Comparison of ENCODE assay signal across 13 cellular contexts in genomic region chr7:3112499-3113134, GRCh38.
DNase-seq lines count a peak whose midpoint lies in the region; ATAC-seq and TF ChIP-seq lines count a peak whose summit lies in the region.
"Had no signal": no experiment of that assay in that cellular context is flagged by ENCODE, and none has a peak within 500 bp of the region (broad histone marks: within the 10 kb centered on the region; RNA-seq: fewer than 3 reads in every experiment).

No MANE protein-coding gene starts in this region.

- peak; percentile 57 for ATAC-seq in CD8-positive, alpha-beta T cell
- no peak for ATAC-seq in GM18520 (IDR thresholded peaks at IDR 0.05; ENCODE audit: unreplicated experiment)
- no peak for ATAC-seq in HG03095 (IDR thresholded peaks at IDR 0.05; ENCODE audit: unreplicated experiment)
- ATAC-seq: K562 had no signal

- no peak for TF ChIP-seq CTCF in CD8-positive, alpha-beta T cell (IDR thresholded peaks at IDR 0.05)

- H3K4me1 Mint-ChIP-seq in CD8-positive, alpha-beta T cell (ENCODE audit: low read depth): peaks cover 77% of the 10 kb centered on the region

- no peaks in the 10 kb centered on the region for H3K27me3 Mint-ChIP-seq in CD8-positive, alpha-beta T cell (ENCODE audit: low read depth)

- no peaks in the 10 kb centered on the region for H3K27me3 ChIP-seq in CD8-positive, alpha-beta T cell (ENCODE audit: insufficient read depth, low read length)

- H3K9me3 ChIP-seq in CD8-positive, alpha-beta T cell (ENCODE audit: low read length): peaks cover 8% of the 10 kb centered on the region

- H3K4me1 ChIP-seq in CD8-positive, alpha-beta T cell (ENCODE audit: insufficient read depth, low read length): peaks cover 53% of the 10 kb centered on the region
- H3K4me1 ChIP-seq: transverse colon had no signal

- H3K27ac Mint-ChIP-seq in CD8-positive, alpha-beta T cell: peak overlapping the region; percentile 85

- peaks cover 5% of the 10 kb centered on the region for H3K9me3 Mint-ChIP-seq in CD8-positive, alpha-beta T cell

- intact Hi-C loops in CD8-positive, alpha-beta T cell (cut with DNase I, micrococcal nuclease): loop anchor here in 1 of 2 experiments (10.0 kb wide), 1 partner anchor 48 kb away; no protein-coding TSS in a partner anchor

- peaks cover 16% of the 10 kb centered on the region for H3K36me3 Mint-ChIP-seq in CD8-positive, alpha-beta T cell

- DNase-seq in CD8-positive, alpha-beta T cell: peak in 2 of 7 experiments; percentile 34 to 62
- DNase-seq in Jurkat, Clone E6-1 (ENCODE audit: low read depth, low spot score): peak; percentile 58
- peak; percentile 8 for DNase-seq in UCSD-AML1 (lab: John Stamatoyannopoulos, UW; ENCODE audit: unreplicated experiment)
- DNase-seq in iPS-NIHi7 (ENCODE audit: extremely low spot score): peak; percentile 41
- DNase-seq in NOMO-1 treated with dmso at 0.1 percent for 144 hours (lab: John Stamatoyannopoulos, UW; ENCODE audit: unreplicated experiment): no peak
- DNase-seq in kidney glomerular epithelial cell (lab: John Stamatoyannopoulos, UW): no peak
- DNase-seq: NCI-H2107, occipital lobe, transverse colon had no signal

- H3K4me3 ChIP-seq in CD8-positive, alpha-beta T cell (ENCODE audit: low read depth, low read length): no peak overlapping the region
- no peak overlapping the region for H3K4me3 ChIP-seq in Jurkat, Clone E6-1 (ENCODE audit: low read length)
- H3K4me3 ChIP-seq: K562, smooth muscle cell, transverse colon had no signal

- no peak overlapping the region for H3K27ac ChIP-seq in CD8-positive, alpha-beta T cell (ENCODE audit: low read depth, low read length)
- H3K27ac ChIP-seq: transverse colon had no signal

- no peaks in the 10 kb centered on the region for H3K36me3 ChIP-seq in CD8-positive, alpha-beta T cell (ENCODE audit: insufficient read depth, low read length)
- H3K36me3 ChIP-seq: transverse colon had no signal

- H3K4me3 Mint-ChIP-seq in CD8-positive, alpha-beta T cell: peak overlapping the region; percentile 46

- CTCF ChIA-PET in CD8-positive, alpha-beta T cell (lab: Charles Lee): interaction anchor here (1.1 to 1.9 kb wide), 3 partner anchors 9 to 42 kb away, joined by 3 to 4 read pairs (median 4); no protein-coding TSS in a partner anchor

- POLR2A ChIA-PET in CD8-positive, alpha-beta T cell (lab: Charles Lee): interaction anchor here (0.7 to 1.5 kb wide), 3 partner anchors 19 to 31 kb away, joined by 3 to 5 read pairs (median 5); no protein-coding TSS in a partner anchor

Comparison
In these comparisons a context has a peak if more than half of its experiments do, and no peak if none do; other contexts are left out.
1. DNase-seq: peak in Jurkat, Clone E6-1 (single experiment), UCSD-AML1 (single experiment) and iPS-NIHi7 (single experiment); none in NOMO-1 treated with dmso at 0.1 percent for 144 hours (single experiment) and kidney glomerular epithelial cell (single experiment).